ENCODE assay signal across 8 cellular contexts in genomic region chr11:107928767-107929507, GRCh38. TPM values are rescaled to one million over a fixed set of nuclear protein-coding genes. Genes with fewer than 3 reads are reported as not detected.
A peak's percentile ranks its signal among the peaks of the same experiment; 100 is the strongest.
DNase-seq lines count a peak whose midpoint lies in the region; ATAC-seq, FAIRE-seq and TF ChIP-seq lines count a peak whose summit lies in the region.

No MANE protein-coding gene starts in this region.

- POLR2A ChIA-PET in K562 (lab: Yijun Ruan, JAX) = no interaction called here

- WGBS in K562 (ENCODE audit: insufficient coverage, low coverage, missing lambda C conversion rate) = 21% methylated on average over 20 of the region's 41 CpGs
- 1 to 4% (median 3%) methylated on average over 27 to 41 of the region's 41 CpGs for WGBS in stomach, 5 donors

- peak overlapping the region; percentile 41; the same call in 1 of the 2 replicates for H3K4me2 ChIP-seq in K562 (ENCODE audit: insufficient read depth, low read length)

- H3K9me3 ChIP-seq in K562 (replicated peaks; ENCODE audit: control insufficient read depth, insufficient read depth, low read depth, low read length) = no peaks in the 10 kb centered on the region
- no peaks in the 10 kb centered on the region for H3K9me3 ChIP-seq in stomach

- ATAC-seq in HG02970 (IDR thresholded peaks at IDR 0.05; ENCODE audit: low FRiP score, unreplicated experiment) (peak; percentile 23), K562 (no peak)

- H3K9ac ChIP-seq in K562 (ENCODE audit: insufficient read depth in 1 of 2, low read depth in 2 of 2, low read length in 2 of 2) = no peak overlapping the region

- CTCF ChIA-PET in K562 (lab: Yijun Ruan, JAX; ENCODE audit: low intra/inter-chr PET ratio) = no interaction called here

- H2AFZ ChIP-seq in K562 (ENCODE audit: low read depth, low read length) = peak overlapping the region; percentile 80; the same call in 1 of the 2 replicates

- H3K27me3 ChIP-seq in K562 (ENCODE audit: control insufficient read depth in 2 of 2, insufficient read depth in 2 of 2, low read length in 2 of 2) (peaks cover 4 to 30% of the 10 kb centered on the region in 2 experiments; a peak in 3 of 5 replicates), layer of hippocampus (ENCODE audit: control insufficient read depth, insufficient read depth, low read length) (no peaks in the 10 kb centered on the region), stomach (peaks cover 5 to 46% (median 24%) of the 10 kb centered on the region in 3 donors)

- H3K27ac ChIP-seq in K562 (ENCODE audit: extremely low read depth, low read depth, low read length) (no peak overlapping the region), layer of hippocampus (ENCODE audit: low read depth, low read length) (peak overlapping the region; percentile 73), stomach (peak overlapping the region; percentile 33 to 53 (median 38))

- no peak for FAIRE-seq in K562 (lab: Jason Lieb, UNC)

- intact Hi-C loops in K562 (cut with micrococcal nuclease) = no loop called here
- intact Hi-C loops in stomach (cut with DNase I; ENCODE audit: low total_unique reads) = no loop called here

- H3K9me1 ChIP-seq in K562 (ENCODE audit: control insufficient read depth, insufficient read depth, low read length) = no peaks in the 10 kb centered on the region

- TF ChIP-seq CTCF in K562 (IDR thresholded peaks at IDR 0.05 in 2 of 3, conservative IDR thresholded peaks at IDR 0.05 in 1 of 3; ENCODE audit: insufficient read depth in 2 of 3, low read depth in 1 of 3, low read length in 3 of 3) (no peak), stomach (IDR thresholded peaks at IDR 0.05) (no peak)

- no peaks in the 10 kb centered on the region for H3K79me2 ChIP-seq in K562 (ENCODE audit: control insufficient read depth, insufficient read depth, low read length)

- peak; percentile 2 for DNase-seq in activated naive CD4-positive, alpha-beta T cell treated with Interleukin-2 at 50 U/mL for 16 hours
- DNase-seq in activated naive CD4-positive, alpha-beta T cell (lab: John Stamatoyannopoulos, UW) = no peak
- peak; percentile 83 for DNase-seq in NCI-H526 treated with DMSO at 0.1 percent for 48 hours (lab: John Stamatoyannopoulos, UW)
- no peak for DNase-seq in K562 (ENCODE audit: extremely low read depth in 1 of 4, low spot score in 3 of 4)
- no peak for DNase-seq in stomach
- no peak for DNase-seq in mesenteric fat pad (ENCODE audit: low spot score)

- TF ChIP-seq RAD21 in K562 (CRISPR knock-in tag; conservative IDR thresholded peaks at IDR 0.05 in 1 of 2, IDR thresholded peaks at IDR 0.05 in 1 of 2) = no peak

- no peak for TF ChIP-seq POLR2A in K562 (conservative IDR thresholded peaks at IDR 0.05)
- TF ChIP-seq POLR2A in stomach (IDR thresholded peaks at IDR 0.05) = no peak

- in situ Hi-C loops in K562 (cut with MboI) = no loop called here

- H3K36me3 ChIP-seq in K562 (ENCODE audit: control insufficient read depth, insufficient read depth, low read length) (no peaks in the 10 kb centered on the region), stomach (no peaks in the 10 kb centered on the region)

- no TSS peak for BruUV-seq in K562 (replicated peaks; lab: Mats Ljungman, UMichigan)

- no peak for TF ChIP-seq EP300 in K562 (IDR thresholded peaks at IDR 0.05; ENCODE audit: low read length)
- TF ChIP-seq EP300 in stomach (IDR thresholded peaks at IDR 0.05) = no peak

- H4K20me1 ChIP-seq in K562 (replicated peaks; ENCODE audit: control insufficient read depth, insufficient read depth, low read length) = peaks cover 5% of the 10 kb centered on the region; the same call in 1 of the 2 replicates

- H3K4me3 ChIP-seq in K562 (peak overlapping the region; percentile 15; the same call in 1 of the 2 replicates), stomach (peak overlapping the region; percentile 43 to 60 (median 50))

- H3K4me1 ChIP-seq in K562 (replicated peaks in 1 of 2; ENCODE audit: control insufficient read depth in 2 of 2, insufficient read depth in 2 of 2, low read length in 2 of 2) = peaks cover 0 to 9% of the 10 kb centered on the region in 2 experiments; a peak in 2 of 5 replicates
- peaks cover 8 to 18% (median 17%) of the 10 kb centered on the region in 4 donors for H3K4me1 ChIP-seq in stomach

TF ChIP-seq in K562, 482 proteins besides CTCF, POLR2A, EP300 and RAD21 (continues in another document):
- TF ChIP-seq MIER1 (IDR thresholded peaks at IDR 0.05; ENCODE audit: low read depth) (0 out of 2 replicates have a peak, but pooled peaks have one; percentile 16), TCFL5 (CRISPR knock-in tag; conservative IDR thresholded peaks at IDR 0.05) (no peak), PREB (CRISPR knock-in tag; IDR thresholded peaks at IDR 0.05) (no peak), HDGF (IDR thresholded peaks at IDR 0.05) (no peak), KDM4B (IDR thresholded peaks at IDR 0.05; ENCODE audit: borderline replicate concordance in 2 of 2, low read depth in 1 of 2) (no peak)
- TF ChIP-seq, protein P1, sequence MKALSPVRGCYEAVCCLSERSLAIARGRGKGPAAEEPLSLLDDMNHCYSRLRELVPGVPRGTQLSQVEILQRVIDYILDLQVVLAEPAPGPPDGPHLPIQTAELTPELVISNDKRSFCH (CRISPR knock-in tag; IDR thresholded peaks at IDR 0.05) = no peak
- TF ChIP-seq, protein P1 (tag; IDR thresholded peaks at IDR 0.05) = no peak
- TF ChIP-seq, protein P2, sequence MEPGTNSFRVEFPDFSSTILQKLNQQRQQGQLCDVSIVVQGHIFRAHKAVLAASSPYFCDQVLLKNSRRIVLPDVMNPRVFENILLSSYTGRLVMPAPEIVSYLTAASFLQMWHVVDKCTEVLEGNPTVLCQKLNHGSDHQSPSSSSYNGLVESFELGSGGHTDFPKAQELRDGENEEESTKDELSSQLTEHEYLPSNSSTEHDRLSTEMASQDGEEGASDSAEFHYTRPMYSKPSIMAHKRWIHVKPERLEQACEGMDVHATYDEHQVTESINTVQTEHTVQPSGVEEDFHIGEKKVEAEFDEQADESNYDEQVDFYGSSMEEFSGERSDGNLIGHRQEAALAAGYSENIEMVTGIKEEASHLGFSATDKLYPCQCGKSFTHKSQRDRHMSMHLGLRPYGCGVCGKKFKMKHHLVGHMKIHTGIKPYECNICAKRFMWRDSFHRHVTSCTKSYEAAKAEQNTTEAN (CRISPR knock-in tag; IDR thresholded peaks at IDR 0.05) = no peak
- TF ChIP-seq, protein P3, sequence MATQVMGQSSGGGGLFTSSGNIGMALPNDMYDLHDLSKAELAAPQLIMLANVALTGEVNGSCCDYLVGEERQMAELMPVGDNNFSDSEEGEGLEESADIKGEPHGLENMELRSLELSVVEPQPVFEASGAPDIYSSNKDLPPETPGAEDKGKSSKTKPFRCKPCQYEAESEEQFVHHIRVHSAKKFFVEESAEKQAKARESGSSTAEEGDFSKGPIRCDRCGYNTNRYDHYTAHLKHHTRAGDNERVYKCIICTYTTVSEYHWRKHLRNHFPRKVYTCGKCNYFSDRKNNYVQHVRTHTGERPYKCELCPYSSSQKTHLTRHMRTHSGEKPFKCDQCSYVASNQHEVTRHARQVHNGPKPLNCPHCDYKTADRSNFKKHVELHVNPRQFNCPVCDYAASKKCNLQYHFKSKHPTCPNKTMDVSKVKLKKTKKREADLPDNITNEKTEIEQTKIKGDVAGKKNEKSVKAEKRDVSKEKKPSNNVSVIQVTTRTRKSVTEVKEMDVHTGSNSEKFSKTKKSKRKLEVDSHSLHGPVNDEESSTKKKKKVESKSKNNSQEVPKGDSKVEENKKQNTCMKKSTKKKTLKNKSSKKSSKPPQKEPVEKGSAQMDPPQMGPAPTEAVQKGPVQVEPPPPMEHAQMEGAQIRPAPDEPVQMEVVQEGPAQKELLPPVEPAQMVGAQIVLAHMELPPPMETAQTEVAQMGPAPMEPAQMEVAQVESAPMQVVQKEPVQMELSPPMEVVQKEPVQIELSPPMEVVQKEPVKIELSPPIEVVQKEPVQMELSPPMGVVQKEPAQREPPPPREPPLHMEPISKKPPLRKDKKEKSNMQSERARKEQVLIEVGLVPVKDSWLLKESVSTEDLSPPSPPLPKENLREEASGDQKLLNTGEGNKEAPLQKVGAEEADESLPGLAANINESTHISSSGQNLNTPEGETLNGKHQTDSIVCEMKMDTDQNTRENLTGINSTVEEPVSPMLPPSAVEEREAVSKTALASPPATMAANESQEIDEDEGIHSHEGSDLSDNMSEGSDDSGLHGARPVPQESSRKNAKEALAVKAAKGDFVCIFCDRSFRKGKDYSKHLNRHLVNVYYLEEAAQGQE (CRISPR knock-in tag; IDR thresholded peaks at IDR 0.05; ENCODE audit: low read depth) = 0 out of 2 replicates have a peak, but pooled peaks have one; percentile 1

RNA-seq across cellular contexts. Expression of gene RAB39A, which starts 0.7 kb away (rescaled TPM):
- total RNA-seq in K562 (2011; cell fraction: chromatin; rRNA removed; ENCODE audit: low replicate concordance) = not detected in 2 replicates
- total RNA-seq in K562 (2011; cell fraction: nucleolus; rRNA removed) = not detected in 2 replicates
- total RNA-seq in K562 (2011; cell fraction: nucleoplasm; rRNA removed) = not detected in 2 replicates
- not detected in 2 replicates for total RNA-seq in K562 (2014; rRNA removed)
- not detected in 2 replicates for total RNA-seq in K562 (2014; rRNA removed; fragmentation: Illumina TruSeq; extraction: Trizol)
- total RNA-seq in K562 (2015; rRNA removed; fragmentation: Illumina TruSeq; extraction: Trizol) = not detected in 2 replicates
- total RNA-seq in K562 (2021) = not detected in 2 replicates
- polyA plus RNA-seq in K562 (2011; rRNA removed) = not detected in 2 replicates
- polyA plus RNA-seq in K562 (2011; cell fraction: cytosol; rRNA removed) = not detected in 2 replicates
- polyA plus RNA-seq in K562 (2011; cell fraction: nucleus; rRNA removed) = not detected in 2 replicates
- polyA plus RNA-seq in K562 (2012) = not detected in 2 replicates
- not detected in 2 replicates for polyA plus RNA-seq in K562 (2014; fragmentation: Illumina TruSeq; extraction: Trizol)
- not detected for polyA plus RNA-seq in K562 (2014; fragmentation: Nextera tagmentation; extraction: Ambion mirVana)
- 0.05 TPM in 1 of 2 replicates, not detected in the other for polyA plus RNA-seq in K562 (2014; rRNA removed)
- not detected in 2 replicates for polyA minus RNA-seq in K562 (2011; rRNA and poly(A)+ RNA removed)
- not detected in 2 replicates for polyA minus RNA-seq in K562 (2011; cell fraction: cytosol; rRNA and poly(A)+ RNA removed)
- polyA minus RNA-seq in K562 (2011; cell fraction: nucleus; rRNA and poly(A)+ RNA removed) = not detected in 2 replicates
- total RNA-seq in stomach = 1 to 10 TPM in 1 of 5 donors, under 1 TPM in 1, not detected in 3; 0.73 to 3.2 TPM
- under 1 TPM in 2 of 3 donors, not detected in 1; 0.18 to 0.62 TPM for polyA plus RNA-seq in stomach
- 4.0 TPM for total RNA-seq in mesenteric fat pad

Comparison
In these comparisons a context has a peak if more than half of its experiments do, and no peak if none do; other contexts are left out.
1. DNase-seq: peak in activated naive CD4-positive, alpha-beta T cell treated with Interleukin-2 at 50 U/mL for 16 hours (single experiment) and NCI-H526 treated with DMSO at 0.1 percent for 48 hours (single experiment); none in activated naive CD4-positive, alpha-beta T cell (0 of 4), K562 (0 of 4), stomach (single experiment) and mesenteric fat pad (single experiment).